ENCODE assay signal across 1 cellular context in the genomic region with DNA sequence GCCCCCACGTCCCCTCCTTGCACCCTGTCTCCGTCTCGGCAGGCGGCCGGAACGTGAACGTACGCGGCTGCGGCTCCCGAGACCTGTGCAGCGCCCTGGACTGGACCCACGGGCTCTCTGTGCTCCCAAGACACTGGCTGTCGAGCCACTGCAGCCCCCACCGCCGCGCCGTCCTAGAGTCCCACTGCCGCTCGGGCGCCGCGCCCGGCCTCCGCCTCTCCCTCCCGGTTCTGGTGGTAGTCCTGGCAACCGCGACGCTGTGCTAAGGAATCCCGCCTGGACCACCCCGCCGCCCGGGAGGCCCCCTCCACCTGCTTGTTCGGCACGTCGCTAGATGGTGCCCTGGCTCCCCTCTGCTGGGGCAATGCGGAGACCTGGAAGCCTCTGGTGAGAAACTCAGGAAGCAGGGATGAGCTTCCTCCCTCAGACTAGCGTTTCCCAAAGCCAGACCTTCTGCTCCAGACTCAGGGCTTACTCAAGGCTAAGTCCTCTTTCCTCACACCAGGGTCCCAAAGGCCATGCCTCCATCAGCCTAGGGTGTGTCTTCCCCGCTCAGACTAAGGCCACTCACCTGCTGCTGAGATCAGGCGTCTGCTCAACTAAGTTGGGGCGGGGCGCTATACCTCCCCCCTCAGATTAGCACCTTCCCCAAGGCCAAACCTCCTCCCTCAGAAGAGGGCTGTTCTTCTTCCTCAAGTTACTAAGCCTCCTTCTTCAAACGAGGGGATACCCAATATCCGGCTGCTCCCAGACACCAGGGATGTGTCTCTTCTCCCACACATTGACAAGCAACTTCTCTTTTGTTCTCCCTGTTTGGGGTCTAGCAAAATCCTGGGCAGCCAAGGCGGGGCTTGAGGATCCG.
TF ChIP-seq lines count a peak whose summit lies in the region.

No MANE protein-coding gene starts in this region.

TF ChIP-seq in SK-N-SH, 30 proteins besides CTCF, POLR2A, EP300 and RAD21 (continued from another document):
- no peak for TF ChIP-seq SIN3A (IDR thresholded peaks at IDR 0.05; ENCODE audit: borderline replicate concordance, low read depth, low read length)
